Comparison of ENCODE assay signal across 7 cellular contexts in the genomic region with DNA sequence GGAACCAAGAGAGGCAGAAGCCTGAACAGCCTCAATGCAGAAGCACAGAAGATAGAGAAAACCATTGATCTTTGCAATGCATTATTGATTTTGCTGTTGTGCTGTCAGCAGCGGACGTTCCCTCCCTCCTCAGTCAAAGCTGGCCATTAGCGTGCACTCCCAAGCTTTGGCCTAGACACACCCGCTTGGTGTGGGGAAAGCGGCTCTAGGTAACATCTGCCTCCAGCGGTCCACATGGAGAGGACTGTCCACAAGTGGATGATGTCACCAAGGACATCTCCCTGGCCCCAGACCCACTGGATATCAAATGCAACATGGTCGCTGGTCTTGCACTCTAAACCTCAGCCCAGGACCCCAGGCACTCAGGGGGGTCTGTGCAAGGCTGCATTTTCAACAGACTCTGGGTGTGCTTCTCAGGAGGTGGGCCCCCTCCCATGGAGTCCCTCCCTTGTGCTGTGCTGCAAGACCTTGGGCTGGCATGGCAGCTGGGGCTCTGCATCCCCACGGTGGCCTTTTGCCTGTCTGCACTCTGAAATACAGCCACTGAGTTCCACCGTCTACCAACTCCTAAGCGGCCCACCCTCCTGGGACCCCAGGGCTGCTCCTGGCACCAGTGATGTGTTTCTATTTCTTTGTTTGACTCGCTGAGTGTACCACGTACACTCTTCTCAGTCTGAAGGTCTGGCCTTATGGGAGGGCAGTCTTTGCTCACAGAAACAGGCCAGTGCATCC. TPM values are rescaled to one million over a fixed set of nuclear protein-coding genes. Genes with fewer than 3 reads are reported as not detected.
DNase-seq lines count a peak whose midpoint lies in the region; ATAC-seq and TF ChIP-seq lines count a peak whose summit lies in the region.

No MANE protein-coding gene starts in this region.

- TF ChIP-seq CTCF in GM12875 (IDR thresholded peaks at IDR 0.05; ENCODE audit: borderline replicate concordance, insufficient read depth, low read depth, low read length) (no peak), testis (IDR thresholded peaks at IDR 0.05) (no peak)

- no peak for TF ChIP-seq POLR2A in testis (IDR thresholded peaks at IDR 0.05)

- no peaks in the 10 kb centered on the region for H3K27me3 ChIP-seq in testis

- DNase-seq in NCI-H510A treated with DMSO at 0.1 percent for 48 hours (lab: John Stamatoyannopoulos, UW) (peak; percentile 43), epidermal melanocyte (ENCODE audit: insufficient read length, low spot score) (peak; percentile 7), sciatic nerve (ENCODE audit: low spot score) (no peak), globus pallidus (ENCODE audit: low spot score) (no peak), testis (no peak)

- H3K4me3 ChIP-seq in GM12875 (ENCODE audit: low read depth, low read length) (peak overlapping the region; percentile 82), testis (no peak overlapping the region)

- no peak overlapping the region for H3K27ac ChIP-seq in testis

- intact Hi-C loops in sciatic nerve (cut with DNase I): no loop called here
- intact Hi-C loops in testis (cut with DNase I; ENCODE audit: low total_unique reads): no loop called here

- H3K9me3 ChIP-seq in testis: no peaks in the 10 kb centered on the region

- WGBS in testis, 2 donors: 67% methylated on average over 8 to 12 of the region's 12 CpGs

- no peaks in the 10 kb centered on the region for H3K36me3 ChIP-seq in testis (ENCODE audit: low read depth, missing control alignments)

- H3K4me1 ChIP-seq in testis: peaks cover 30% of the 10 kb centered on the region

- ATAC-seq in sciatic nerve: peak; percentile 3
- no peak for ATAC-seq in GM21529 (IDR thresholded peaks at IDR 0.05; ENCODE audit: unreplicated experiment)

RNA-seq across cellular contexts. Expression of a gene that starts 1.9 kb away (rescaled TPM):
- total RNA-seq in sciatic nerve (35.8 TPM), testis (10 to 100 TPM; 38.7 to 53.1 TPM)
- 26.2 TPM for polyA plus RNA-seq in testis (ENCODE audit: insufficient read depth, low read depth, low replicate concordance)

Comparison
In these comparisons a context has a peak if more than half of its experiments do, and no peak if none do; other contexts are left out.
1. DNase-seq: peak in NCI-H510A treated with DMSO at 0.1 percent for 48 hours (single experiment) and epidermal melanocyte (single experiment); none in sciatic nerve (single experiment), globus pallidus (single experiment) and testis (single experiment).